ENCODE assay signal across 1 cellular context in the genomic region with DNA sequence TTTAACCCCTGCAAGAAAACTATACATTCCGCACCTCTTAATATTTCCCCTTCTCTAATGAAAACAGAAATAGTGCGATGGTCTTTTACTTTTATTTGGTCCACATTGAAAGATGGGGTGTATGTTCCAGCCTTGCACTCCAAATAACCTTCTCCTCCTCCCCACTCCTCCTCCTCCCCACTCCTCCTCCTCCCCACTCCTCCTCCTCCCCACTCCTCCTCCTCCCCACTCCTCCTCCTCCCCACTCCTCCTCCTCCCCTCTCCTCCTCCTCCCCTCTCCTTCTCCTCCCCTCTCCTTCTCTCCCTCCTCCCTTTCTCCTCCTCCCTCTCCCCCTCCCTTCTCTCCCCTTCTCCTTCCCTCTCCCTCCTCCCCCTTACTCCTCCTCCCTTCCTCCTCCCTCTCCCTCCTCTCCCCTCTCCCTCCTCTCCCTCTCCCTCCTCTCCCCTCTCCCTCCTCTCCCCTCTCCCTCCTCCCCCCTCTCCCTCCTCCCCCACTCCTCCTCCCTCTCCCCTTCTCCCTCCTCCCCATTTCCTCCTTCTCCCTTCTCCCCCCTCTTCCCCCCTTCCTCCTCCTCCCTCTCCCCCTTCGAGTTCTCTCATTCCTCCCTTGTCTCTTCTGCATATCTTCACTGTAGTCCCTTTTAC.
TF ChIP-seq lines count a peak whose summit lies in the region.

No MANE protein-coding gene starts in this region.

TF ChIP-seq in K562, 482 proteins besides CTCF, POLR2A, EP300 and RAD21 (continued from another document):
- TF ChIP-seq ZBTB2 (IDR thresholded peaks at IDR 0.05) (no peak), POLR3A (IDR thresholded peaks at IDR 0.05; ENCODE audit: borderline replicate concordance, extremely low read depth, insufficient read depth, insufficient read length) (no peak)
